Comparison of ENCODE assay signal across 17 cellular contexts in genomic region chr16:51888534-51888933, GRCh38.
DNase-seq lines count a peak whose midpoint lies in the region; ATAC-seq, FAIRE-seq and TF ChIP-seq lines count a peak whose summit lies in the region.
"Had no signal": no experiment of that assay in that cellular context is flagged by ENCODE, and none has a peak within 500 bp of the region (broad histone marks: within the 10 kb centered on the region; RNA-seq: fewer than 3 reads in every experiment).

No MANE protein-coding gene starts in this region.

- H3K36me3 Mint-ChIP-seq in HFFc6 (ENCODE audit: low read depth) = no peaks in the 10 kb centered on the region
- H3K36me3 Mint-ChIP-seq in T-cell = no peaks in the 10 kb centered on the region
- H3K36me3 Mint-ChIP-seq: CD4-positive, CD25-positive, alpha-beta regulatory T cell had no signal

- H3K4me1 Mint-ChIP-seq in HFFc6 (ENCODE audit: low read depth) = peaks cover 34% of the 10 kb centered on the region
- no peaks in the 10 kb centered on the region for H3K4me1 Mint-ChIP-seq in T-cell
- H3K4me1 Mint-ChIP-seq: CD4-positive, CD25-positive, alpha-beta regulatory T cell had no signal

- DNase-seq in ELR (ENCODE audit: low read depth) (peak; percentile 32), HFFc6 (no peak), bronchial epithelial cell (ENCODE audit: low read depth) (peak; percentile 21), foreskin keratinocyte (peak in 1 of 2 donors; percentile 7), T-cell (no peak), MV-4-11 (lab: John Stamatoyannopoulos, UW) (no peak), NCI-H146 treated with DMSO at 0.1 percent for 48 hours (lab: John Stamatoyannopoulos, UW; ENCODE audit: unreplicated experiment) (no peak)
- DNase-seq: 8988T; ACHN; Calu3; CD4-positive, CD25-positive, alpha-beta regulatory T cell; DMS 273 treated with DMSO at 0.1 percent for 48 hours had no signal

- peak overlapping the region; percentile 64 for H3K27ac Mint-ChIP-seq in HFFc6
- no peak overlapping the region for H3K27ac Mint-ChIP-seq in T-cell
- H3K27ac Mint-ChIP-seq: CD4-positive, CD25-positive, alpha-beta regulatory T cell had no signal

- H3K4me3 ChIP-seq in bronchial epithelial cell (ENCODE audit: low read depth, low read length) = no peak overlapping the region
- H3K4me3 ChIP-seq: BLaER1 treated with 17β-estradiol and CSF1 and Interleukin-3, amounts not matched to agents 10 nM and 100 nM; GM12878 had no signal

- no peaks in the 10 kb centered on the region; the same call in 1 of the 2 replicates for H3K27me3 Mint-ChIP-seq in HFFc6 (ENCODE audit: insufficient read depth)
- H3K27me3 Mint-ChIP-seq in T-cell = no peaks in the 10 kb centered on the region
- H3K27me3 Mint-ChIP-seq: CD4-positive, CD25-positive, alpha-beta regulatory T cell had no signal

- H3K9me3 Mint-ChIP-seq in HFFc6 = no peaks in the 10 kb centered on the region
- H3K9me3 Mint-ChIP-seq in T-cell = peaks cover 6 to 27% (median 9%) of the 10 kb centered on the region in 3 donors

- H3K27ac ChIP-seq in foreskin keratinocyte = peak overlapping the region; percentile 26
- H3K27ac ChIP-seq: BLaER1 treated with 17β-estradiol and CSF1 and Interleukin-3, amounts not matched to agents 10 nM and 100 nM had no signal

- ATAC-seq in foreskin keratinocyte (peak; percentile 36), GM19395 (IDR thresholded peaks at IDR 0.05; ENCODE audit: unreplicated experiment) (no peak), T-cell (replicated peaks in 1 of 4) (no peak)
- ATAC-seq: GM12878 had no signal

- peaks cover 8% of the 10 kb centered on the region for H3K4me1 ChIP-seq in foreskin keratinocyte
- H3K4me1 ChIP-seq: BLaER1 treated with 17β-estradiol and CSF1 and Interleukin-3, amounts not matched to agents 10 nM and 100 nM had no signal

- POLR2A ChIA-PET in T-cell (lab: Charles Lee) = no interaction called here

- H3K27me3 ChIP-seq in bronchial epithelial cell (ENCODE audit: control insufficient read depth, insufficient read depth, low read length) (no peaks in the 10 kb centered on the region), foreskin keratinocyte (no peaks in the 10 kb centered on the region)
- H3K27me3 ChIP-seq: BLaER1 treated with 17β-estradiol and CSF1 and Interleukin-3, amounts not matched to agents 10 nM and 100 nM had no signal

- TF ChIP-seq CTCF in HFFc6 (IDR thresholded peaks at IDR 0.05) = no peak
- no peak for TF ChIP-seq CTCF in bronchial epithelial cell (IDR thresholded peaks at IDR 0.05; ENCODE audit: insufficient read depth, low read length, severe bottlenecking)
- no peak for TF ChIP-seq CTCF in foreskin keratinocyte (conservative IDR thresholded peaks at IDR 0.05)

- H3K4me3 Mint-ChIP-seq in HFFc6 = no peak overlapping the region
- no peak overlapping the region for H3K4me3 Mint-ChIP-seq in T-cell
- H3K4me3 Mint-ChIP-seq: CD4-positive, CD25-positive, alpha-beta regulatory T cell had no signal

- CTCF ChIA-PET in T-cell (lab: Charles Lee) = no interaction called here

- no peaks in the 10 kb centered on the region for H3K36me3 ChIP-seq in bronchial epithelial cell (ENCODE audit: control insufficient read depth, insufficient read depth, low read length)
- H3K36me3 ChIP-seq: BLaER1 treated with 17β-estradiol and CSF1 and Interleukin-3, amounts not matched to agents 10 nM and 100 nM had no signal

- no peak for FAIRE-seq in bronchial epithelial cell (lab: Jason Lieb, UNC)
- FAIRE-seq: GM12878, GM18507, H54 had no signal

Comparison
In these comparisons a context has a peak if more than half of its experiments do, and no peak if none do; other contexts are left out.
1. DNase-seq: peak in ELR (single experiment) and bronchial epithelial cell (single experiment); none in HFFc6 (single experiment), T-cell (0 of 34), MV-4-11 (single experiment) and NCI-H146 treated with DMSO at 0.1 percent for 48 hours (single experiment).